Comparison of ENCODE assay signal across 20 cellular contexts in genomic region chr7:141584935-141585334, GRCh38. TPM values are rescaled to one million over a fixed set of nuclear protein-coding genes. Genes with fewer than 3 reads are reported as not detected.
A peak's percentile ranks its signal among the peaks of the same experiment; 100 is the strongest.
DNase-seq lines count a peak whose midpoint lies in the region; ATAC-seq and TF ChIP-seq lines count a peak whose summit lies in the region.
"Had no signal": no experiment of that assay in that cellular context is flagged by ENCODE, and none has a peak within 500 bp of the region (broad histone marks: within the 10 kb centered on the region; RNA-seq: fewer than 3 reads in every experiment).

No MANE protein-coding gene starts in this region.

- DNase-seq in HCT116 (ENCODE audit: low read depth, low spot score) = no peak
- peak; percentile 3 for DNase-seq in adipocyte (ENCODE audit: low read depth)
- DNase-seq in Calu3 = no peak
- DNase-seq in NOMO-1 treated with DMSO at 0.1 percent for 48 hours (lab: John Stamatoyannopoulos, UW; ENCODE audit: unreplicated experiment) = no peak
- no peak for DNase-seq in GOT3 (lab: John Stamatoyannopoulos, UW)
- DNase-seq: activated CD8-positive, alpha-beta memory T cell treated with anti-CD3 and anti-CD28 coated beads, Interleukin-2, amount 50 U/mL, for 48 hours; head of caudate nucleus; KBM-7; NCI-H1048; NCI-H526 treated with DMSO at 0.1 percent for 48 hours; nucleus accumbens; OCI-M1; sigmoid colon; SJCRH30; stimulated activated CD4-positive, alpha-beta T cell treated with anti-CD3 and anti-CD28 coated beads, Interleukin-2, amount 100 ng/mL, for 48 hours had no signal

- peaks cover 5% of the 10 kb centered on the region for H3K36me3 Mint-ChIP-seq in Calu3 (ENCODE audit: insufficient read depth, unreplicated experiment)

- no peaks in the 10 kb centered on the region for H3K27me3 Mint-ChIP-seq in Calu3 (ENCODE audit: unreplicated experiment)
- H3K27me3 Mint-ChIP-seq: activated naive CD4-positive, alpha-beta T cell treated with anti-CD3 and anti-CD28 coated beads, Interleukin-2, amount 50 U/mL, for 24 hours had no signal

- no peak overlapping the region for H3K27ac Mint-ChIP-seq in Calu3 (ENCODE audit: unreplicated experiment)
- H3K27ac Mint-ChIP-seq: activated naive CD4-positive, alpha-beta T cell treated with anti-CD3 and anti-CD28 coated beads, Interleukin-2, amount 50 U/mL, for 24 hours had no signal

- CTCF ChIA-PET in HCT116 (lab: Charles Lee) (no interaction called here), Calu3 (lab: Charles Lee) (no interaction called here)

- no peaks in the 10 kb centered on the region for H3K36me3 ChIP-seq in ACC112 (ENCODE audit: insufficient read depth, low read length)
- H3K36me3 ChIP-seq in HCT116 (ENCODE audit: control insufficient read depth in 1 of 2, insufficient read depth in 2 of 2, low read length in 2 of 2) = no peaks in the 10 kb centered on the region
- H3K36me3 ChIP-seq in adipocyte (ENCODE audit: control insufficient read depth, insufficient read depth, low read length, severe bottlenecking) = no peaks in the 10 kb centered on the region
- H3K36me3 ChIP-seq in iPS-20b (ENCODE audit: insufficient read depth, low read depth, low read length) = no peaks in the 10 kb centered on the region; the same call in 1 of the 2 replicates
- H3K36me3 ChIP-seq: sigmoid colon had no signal

- peaks cover 9% of the 10 kb centered on the region for H3K9me3 Mint-ChIP-seq in Calu3 (ENCODE audit: low read depth, unreplicated experiment)
- H3K9me3 Mint-ChIP-seq: activated naive CD4-positive, alpha-beta T cell treated with anti-CD3 and anti-CD28 coated beads, Interleukin-2, amount 50 U/mL, for 24 hours had no signal

- H3K4me3 Mint-ChIP-seq in Calu3 (ENCODE audit: low read depth, unreplicated experiment) = no peak overlapping the region
- H3K4me3 Mint-ChIP-seq: activated naive CD4-positive, alpha-beta T cell treated with anti-CD3 and anti-CD28 coated beads, Interleukin-2, amount 50 U/mL, for 24 hours had no signal

- TF ChIP-seq POLR2A in HCT116 (IDR thresholded peaks at IDR 0.05; ENCODE audit: borderline replicate concordance, extremely low read depth, insufficient read depth, insufficient read length) = no peak

- H3K4me3 ChIP-seq in ACC112 (ENCODE audit: low read depth, low read length) (no peak overlapping the region), HCT116 (replicated peaks in 1 of 2; ENCODE audit: low read depth in 1 of 2, low read length in 2 of 2) (no peak overlapping the region), adipocyte (ENCODE audit: low read length) (no peak overlapping the region), iPS-20b (ENCODE audit: low read length) (peak overlapping the region; percentile 44; the same call in 1 of the 2 replicates)
- H3K4me3 ChIP-seq: sigmoid colon, SJCRH30 had no signal

- H3K9me3 ChIP-seq in HCT116 (ENCODE audit: control insufficient read depth in 1 of 2, insufficient read depth in 1 of 2, low read depth in 1 of 2, low read length in 2 of 2) (no peaks in the 10 kb centered on the region), adipocyte (ENCODE audit: control insufficient read depth, low read length) (no peaks in the 10 kb centered on the region), iPS-20b (ENCODE audit: insufficient read depth, low read depth, low read length) (peaks cover 4% of the 10 kb centered on the region; the same call in 1 of the 2 replicates)
- H3K9me3 ChIP-seq: sigmoid colon, SJCRH30 had no signal

- H3K9ac ChIP-seq in HCT116 (ENCODE audit: low read length) (no peak overlapping the region), adipocyte (ENCODE audit: low read length) (no peak overlapping the region), iPS-20b (ENCODE audit: low read depth, low read length) (peak overlapping the region; percentile 69; the same call in 1 of the 2 replicates)

- RAD21 ChIA-PET in HCT116 (lab: Charles Lee; ENCODE audit: low non-redundant PET in 1 of 2, low total read pairs in 2 of 2, uncharacterized antibody in 2 of 2, unreplicated experiment in 2 of 2) = no interaction called here

- H3K4me1 ChIP-seq in ACC112 (ENCODE audit: control insufficient read depth, insufficient read depth, low read length, unreplicated experiment) = peaks cover 28% of the 10 kb centered on the region
- H3K4me1 ChIP-seq in HCT116 (ENCODE audit: control insufficient read depth in 1 of 2, insufficient read depth in 2 of 2, low read length in 2 of 2) = peaks cover 0 to 21% of the 10 kb centered on the region in 2 experiments; a peak in 2 of 4 replicates
- peaks cover 28% of the 10 kb centered on the region for H3K4me1 ChIP-seq in adipocyte (ENCODE audit: control insufficient read depth, insufficient read depth, low read length)
- peaks cover 27% of the 10 kb centered on the region for H3K4me1 ChIP-seq in iPS-20b (ENCODE audit: insufficient read depth, low read length)

- H3K4me2 ChIP-seq in HCT116 (ENCODE audit: low read length) = peak overlapping the region; percentile 50

- BruUV-seq in HCT116 (replicated peaks; lab: Mats Ljungman, UMichigan) = no TSS peak
- no TSS peak for BruUV-seq in Calu3 (replicated peaks; lab: Mats Ljungman, UMichigan)

- POLR2A ChIA-PET in HCT116 (lab: Charles Lee) = no interaction called here

- peak overlapping the region; percentile 31 for H2AFZ ChIP-seq in ACC112 (ENCODE audit: low read length, unreplicated experiment)
- no peak overlapping the region for H2AFZ ChIP-seq in HCT116 (ENCODE audit: low read depth, low read length, poor library complexity, severe bottlenecking)

- H3K27ac ChIP-seq in ACC112 (ENCODE audit: low read depth, low read length) = peak overlapping the region; percentile 87
- H3K27ac ChIP-seq in HCT116 (ENCODE audit: low read depth, low read length) = no peak overlapping the region
- H3K27ac ChIP-seq in iPS-20b (ENCODE audit: low read length) = peak overlapping the region; percentile 92
- H3K27ac ChIP-seq: HL-60 had no signal

- H3K4me1 Mint-ChIP-seq in Calu3 (ENCODE audit: low read depth, unreplicated experiment) = peaks cover 7% of the 10 kb centered on the region

- TF ChIP-seq CTCF in HCT116 (IDR thresholded peaks at IDR 0.05 in 2 of 3, conservative IDR thresholded peaks at IDR 0.05 in 1 of 3; ENCODE audit: borderline replicate concordance in 1 of 3, insufficient read depth in 1 of 3, low read depth in 2 of 3, low read length in 2 of 3) = no peak
- TF ChIP-seq CTCF in Calu3 (IDR thresholded peaks at IDR 0.05; ENCODE audit: unreplicated experiment) = no peak

- H3K79me2 ChIP-seq in ACC112 (ENCODE audit: control insufficient read depth, insufficient read depth, low read length, unreplicated experiment) (no peaks in the 10 kb centered on the region), HCT116 (ENCODE audit: insufficient read depth, low read length) (no peaks in the 10 kb centered on the region)

- H3K27me3 ChIP-seq in ACC112 (ENCODE audit: insufficient read depth, low read length) (no peaks in the 10 kb centered on the region), HCT116 (ENCODE audit: insufficient read depth, low read length) (no peaks in the 10 kb centered on the region), adipocyte (replicated peaks; ENCODE audit: control insufficient read depth, insufficient read depth, low read length) (no peaks in the 10 kb centered on the region), iPS-20b (ENCODE audit: insufficient read depth, low read length) (no peaks in the 10 kb centered on the region)
- H3K27me3 ChIP-seq: sigmoid colon, SJCRH30 had no signal

- no peaks in the 10 kb centered on the region for H3K9me2 ChIP-seq in HCT116 (ENCODE audit: insufficient read depth)

- ATAC-seq in HCT116 (no peak), HG03432 (IDR thresholded peaks at IDR 0.05; ENCODE audit: unreplicated experiment) (no peak)

- no peaks in the 10 kb centered on the region for H4K20me1 ChIP-seq in HCT116 (ENCODE audit: insufficient read depth)

- no peak for TF ChIP-seq RAD21 in HCT116 (IDR thresholded peaks at IDR 0.05; ENCODE audit: low read depth)

- intact Hi-C loops in HCT116 (cut with micrococcal nuclease) (no loop called here), Calu3 (cut with micrococcal nuclease; ENCODE audit: unreplicated experiment) (no loop called here)

TF ChIP-seq in HCT116, 20 proteins besides CTCF, POLR2A, EP300 and RAD21 (continues in another document):
- no peak for TF ChIP-seq SRF (IDR thresholded peaks at IDR 0.05; ENCODE audit: low read depth)
- TF ChIP-seq EZH2 (IDR thresholded peaks at IDR 0.05) = no peak
- no peak for TF ChIP-seq EZH2phosphoT487 (IDR thresholded peaks at IDR 0.05; ENCODE audit: borderline replicate concordance)
- TF ChIP-seq SP1 (IDR thresholded peaks at IDR 0.05; ENCODE audit: low read depth) = no peak
- TF ChIP-seq, protein P1, sequence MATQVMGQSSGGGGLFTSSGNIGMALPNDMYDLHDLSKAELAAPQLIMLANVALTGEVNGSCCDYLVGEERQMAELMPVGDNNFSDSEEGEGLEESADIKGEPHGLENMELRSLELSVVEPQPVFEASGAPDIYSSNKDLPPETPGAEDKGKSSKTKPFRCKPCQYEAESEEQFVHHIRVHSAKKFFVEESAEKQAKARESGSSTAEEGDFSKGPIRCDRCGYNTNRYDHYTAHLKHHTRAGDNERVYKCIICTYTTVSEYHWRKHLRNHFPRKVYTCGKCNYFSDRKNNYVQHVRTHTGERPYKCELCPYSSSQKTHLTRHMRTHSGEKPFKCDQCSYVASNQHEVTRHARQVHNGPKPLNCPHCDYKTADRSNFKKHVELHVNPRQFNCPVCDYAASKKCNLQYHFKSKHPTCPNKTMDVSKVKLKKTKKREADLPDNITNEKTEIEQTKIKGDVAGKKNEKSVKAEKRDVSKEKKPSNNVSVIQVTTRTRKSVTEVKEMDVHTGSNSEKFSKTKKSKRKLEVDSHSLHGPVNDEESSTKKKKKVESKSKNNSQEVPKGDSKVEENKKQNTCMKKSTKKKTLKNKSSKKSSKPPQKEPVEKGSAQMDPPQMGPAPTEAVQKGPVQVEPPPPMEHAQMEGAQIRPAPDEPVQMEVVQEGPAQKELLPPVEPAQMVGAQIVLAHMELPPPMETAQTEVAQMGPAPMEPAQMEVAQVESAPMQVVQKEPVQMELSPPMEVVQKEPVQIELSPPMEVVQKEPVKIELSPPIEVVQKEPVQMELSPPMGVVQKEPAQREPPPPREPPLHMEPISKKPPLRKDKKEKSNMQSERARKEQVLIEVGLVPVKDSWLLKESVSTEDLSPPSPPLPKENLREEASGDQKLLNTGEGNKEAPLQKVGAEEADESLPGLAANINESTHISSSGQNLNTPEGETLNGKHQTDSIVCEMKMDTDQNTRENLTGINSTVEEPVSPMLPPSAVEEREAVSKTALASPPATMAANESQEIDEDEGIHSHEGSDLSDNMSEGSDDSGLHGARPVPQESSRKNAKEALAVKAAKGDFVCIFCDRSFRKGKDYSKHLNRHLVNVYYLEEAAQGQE (IDR thresholded peaks at IDR 0.05; ENCODE audit: low read depth) = no peak
- no peak for TF ChIP-seq TCF7L2 (IDR thresholded peaks at IDR 0.05; ENCODE audit: borderline replicate concordance, extremely low read depth, insufficient read depth, insufficient read length)
- TF ChIP-seq ZNF274 (IDR thresholded peaks at IDR 0.05; ENCODE audit: low read depth, low read length) = no peak
- TF ChIP-seq, protein P2, sequence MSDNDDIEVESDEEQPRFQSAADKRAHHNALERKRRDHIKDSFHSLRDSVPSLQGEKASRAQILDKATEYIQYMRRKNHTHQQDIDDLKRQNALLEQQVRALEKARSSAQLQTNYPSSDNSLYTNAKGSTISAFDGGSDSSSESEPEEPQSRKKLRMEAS (IDR thresholded peaks at IDR 0.05) = no peak
- no peak for TF ChIP-seq FOSL1 (IDR thresholded peaks at IDR 0.05; ENCODE audit: low read depth)

RNA-seq across cellular contexts. Expression of gene AGK, which starts 33.7 kb away (rescaled TPM):
- total RNA-seq in HCT116 (2021; ENCODE audit: unreplicated experiment) (36.3 TPM), Calu3 (2022) (31.5 and 32.3 TPM in 2 replicates)
- polyA plus RNA-seq in HCT116 (2012) = 15.3 and 19.9 TPM in 2 replicates
